Comparison of ENCODE assay signal across 19 cellular contexts in genomic region chr3:51274052-51274451, GRCh38.
DNase-seq lines count a peak whose midpoint lies in the region; ATAC-seq, FAIRE-seq and TF ChIP-seq lines count a peak whose summit lies in the region.
"Had no signal": no experiment of that assay in that cellular context is flagged by ENCODE, and none has a peak within 500 bp of the region (broad histone marks: within the 10 kb centered on the region; RNA-seq: fewer than 3 reads in every experiment).

No MANE protein-coding gene starts in this region.

- BruUV-seq in HepG2 (replicated peaks; lab: Mats Ljungman, UMichigan): no TSS peak

- no peaks in the 10 kb centered on the region for H3K79me2 ChIP-seq in HepG2 (ENCODE audit: insufficient read depth, low read length)

- H3K27me3 ChIP-seq in right lobe of liver (no peaks in the 10 kb centered on the region), HepG2 (ENCODE audit: control insufficient read depth in 1 of 2, insufficient read depth in 2 of 2, low read length in 2 of 2) (no peaks in the 10 kb centered on the region; a peak in 1 of 5 replicates), small intestine (ENCODE audit: control insufficient read depth in 2 of 2, insufficient read depth in 2 of 2, low read length in 2 of 2) (no peaks in the 10 kb centered on the region)

- H3K4me3 ChIP-seq in right lobe of liver: no peak overlapping the region
- no peak overlapping the region for H3K4me3 ChIP-seq in HepG2 (replicated peaks in 1 of 3; ENCODE audit: insufficient read depth in 1 of 3, low read depth in 2 of 3, low read length in 3 of 3)
- H3K4me3 ChIP-seq in small intestine (ENCODE audit: low read depth in 1 of 2, low read length in 2 of 2): no peak overlapping the region
- H3K4me3 ChIP-seq: A549 had no signal

- H3K4me1 ChIP-seq in right lobe of liver: no peaks in the 10 kb centered on the region
- no peaks in the 10 kb centered on the region for H3K4me1 ChIP-seq in HepG2 (ENCODE audit: insufficient read depth, low read length)
- H3K4me1 ChIP-seq in small intestine (ENCODE audit: control insufficient read depth in 2 of 2, insufficient read depth in 1 of 2, low read depth in 1 of 2, low read length in 1 of 2): no peaks in the 10 kb centered on the region
- H3K4me1 ChIP-seq: A549 had no signal

- H3K9me3 ChIP-seq in right lobe of liver (no peaks in the 10 kb centered on the region), HepG2 (ENCODE audit: low read length) (no peaks in the 10 kb centered on the region), small intestine (ENCODE audit: control insufficient read depth, low read depth) (no peaks in the 10 kb centered on the region)
- H3K9me3 ChIP-seq: A549 had no signal

- CTCF ChIA-PET in HepG2 (lab: Yijun Ruan, JAX; ENCODE audit: low intra/inter-chr PET ratio, low total read pairs): no interaction called here

- in situ Hi-C loops in HepG2 (cut with HindIII; ENCODE audit: extremely low pct_ligation_motif_present, low pct_unique_long_range_greater_than_20kb): no loop called here

- no peak for TF ChIP-seq CTCF in right lobe of liver (IDR thresholded peaks at IDR 0.05)
- TF ChIP-seq CTCF in HepG2 (CRISPR knock-in tag; IDR thresholded peaks at IDR 0.05): no peak

- 38% methylated on average over 2 of the region's 2 CpGs for WGBS in right lobe of liver (ENCODE audit: insufficient coverage, low coverage, low lambda C conversion rate, missing lambda C conversion rate)
- 0% methylated on average over 2 of the region's 2 CpGs for WGBS in HepG2 (ENCODE audit: low lambda C conversion rate)
- WGBS in small intestine, 3 donors: 15 to 58% (median 48%) methylated on average over 2 of the region's 2 CpGs

- no peak overlapping the region for H3K4me2 ChIP-seq in HepG2 (ENCODE audit: low read depth, low read length)
- H3K4me2 ChIP-seq: A549 had no signal

- H4K20me1 ChIP-seq in HepG2 (ENCODE audit: insufficient read depth, low read length): no peaks in the 10 kb centered on the region

- DNase-seq in NCI-H345 (lab: John Stamatoyannopoulos, UW): peak; percentile 20
- DNase-seq in NCI-H345 treated with DMSO at 0.1 percent for 48 hours (lab: John Stamatoyannopoulos, UW; ENCODE audit: unreplicated experiment): no peak
- no peak for DNase-seq in right lobe of liver
- no peak for DNase-seq in HepG2 (ENCODE audit: low spot score)
- DNase-seq in left lobe of liver (ENCODE audit: low spot score): no peak
- DNase-seq in small intestine: peak; percentile 2
- DNase-seq in RPMI8226: no peak
- DNase-seq: AML-193; Calu3; CD4-positive, alpha-beta memory T cell; DMS79 treated with DMSO at 0.1 percent for 48 hours; GF-D8; H9 had no signal

- peak; percentile 38 to 80 (median 60) for ATAC-seq in right lobe of liver
- no peak for ATAC-seq in HepG2
- ATAC-seq in left lobe of liver: peak; percentile 71
- no peak for ATAC-seq in GM21723 (IDR thresholded peaks at IDR 0.05; ENCODE audit: unreplicated experiment)
- ATAC-seq: A549 had no signal

- no peak overlapping the region for H2AFZ ChIP-seq in HepG2 (ENCODE audit: low read length)

- H3K36me3 ChIP-seq in right lobe of liver (no peaks in the 10 kb centered on the region), HepG2 (replicated peaks in 1 of 2; ENCODE audit: control insufficient read depth in 1 of 2, insufficient read depth in 2 of 2, low read length in 2 of 2) (no peaks in the 10 kb centered on the region), small intestine (ENCODE audit: control insufficient read depth in 2 of 2, insufficient read depth in 2 of 2, low read length in 2 of 2) (no peaks in the 10 kb centered on the region)

- no peak for TF ChIP-seq RAD21 in HepG2 (CRISPR knock-in tag; IDR thresholded peaks at IDR 0.05)

- POLR2A ChIA-PET in HepG2 (lab: Yijun Ruan, JAX): no interaction called here

- H3K27ac ChIP-seq in right lobe of liver (no peak overlapping the region), HepG2 (ENCODE audit: extremely low read length, insufficient read depth, low read length) (no peak overlapping the region), small intestine (ENCODE audit: low read depth in 1 of 2, low read length in 1 of 2) (no peak overlapping the region)
- H3K27ac ChIP-seq: 22Rv1, A549, C4-2B had no signal

- TF ChIP-seq EP300 in HepG2 (IDR thresholded peaks at IDR 0.05; ENCODE audit: low read depth in 2 of 2, low read length in 2 of 2): no peak
- TF ChIP-seq EP300 in HepG2 (CRISPR knock-in tag; IDR thresholded peaks at IDR 0.05; ENCODE audit: borderline replicate concordance): no peak

- FAIRE-seq in HepG2 (lab: Jason Lieb, UNC): no peak
- FAIRE-seq in small intestine (lab: Jason Lieb, UNC): no peak
- FAIRE-seq: A549, H1, HTR-8/SVneo had no signal

- no peak overlapping the region for H3K9ac ChIP-seq in HepG2 (ENCODE audit: insufficient read depth, low read depth, low read length)

- TF ChIP-seq POLR2A in right lobe of liver (IDR thresholded peaks at IDR 0.05): no peak
- no peak for TF ChIP-seq POLR2A in HepG2 (IDR thresholded peaks at IDR 0.05; ENCODE audit: insufficient read depth in 1 of 2, low read depth in 2 of 2, low read length in 2 of 2)

- intact Hi-C loops in right lobe of liver (cut with DNase I) (no loop called here), HepG2 (cut with micrococcal nuclease; ENCODE audit: unreplicated experiment) (no loop called here)

TF ChIP-seq in HepG2, 621 proteins besides CTCF, POLR2A, EP300 and RAD21:
- TF ChIP-seq ZNF33B (CRISPR knock-in tag; IDR thresholded peaks at IDR 0.05) (no peak), USF2 (IDR thresholded peaks at IDR 0.05; ENCODE audit: low read depth, low read length) (no peak), USF2 (CRISPR knock-in tag; IDR thresholded peaks at IDR 0.05; ENCODE audit: borderline replicate concordance) (no peak), ZNF496 (CRISPR knock-in tag; IDR thresholded peaks at IDR 0.05; ENCODE audit: insufficient replicate concordance) (no peak), TCF12 (IDR thresholded peaks at IDR 0.05) (no peak), TCF12 (CRISPR knock-in tag; IDR thresholded peaks at IDR 0.05) (no peak), YY1 (IDR thresholded peaks at IDR 0.05; ENCODE audit: insufficient read depth, insufficient replicate concordance, low read depth, low read length) (no peak), ZNF580 (CRISPR knock-in tag; IDR thresholded peaks at IDR 0.05; ENCODE audit: borderline replicate concordance, low read depth) (no peak), CENPX (CRISPR knock-in tag; IDR thresholded peaks at IDR 0.05) (no peak), TRAFD1 (CRISPR knock-in tag; IDR thresholded peaks at IDR 0.05; ENCODE audit: borderline replicate concordance) (no peak), RFXAP (CRISPR knock-in tag; IDR thresholded peaks at IDR 0.05; ENCODE audit: borderline replicate concordance) (no peak), E2F1 (CRISPR knock-in tag; IDR thresholded peaks at IDR 0.05) (no peak)

Comparison
In these comparisons a context has a peak if more than half of its experiments do, and no peak if none do; other contexts are left out.
1. DNase-seq: peak in NCI-H345 (single experiment) and small intestine (single experiment); none in NCI-H345 treated with DMSO at 0.1 percent for 48 hours (single experiment), right lobe of liver (0 of 3), HepG2 (single experiment), left lobe of liver (single experiment) and RPMI8226 (single experiment).
2. ATAC-seq: peak in right lobe of liver (4 of 4) and left lobe of liver (single experiment); none in HepG2 (single experiment) and GM21723 (single experiment).